ENCODE assay signal across 8 cellular contexts in the genomic region with DNA sequence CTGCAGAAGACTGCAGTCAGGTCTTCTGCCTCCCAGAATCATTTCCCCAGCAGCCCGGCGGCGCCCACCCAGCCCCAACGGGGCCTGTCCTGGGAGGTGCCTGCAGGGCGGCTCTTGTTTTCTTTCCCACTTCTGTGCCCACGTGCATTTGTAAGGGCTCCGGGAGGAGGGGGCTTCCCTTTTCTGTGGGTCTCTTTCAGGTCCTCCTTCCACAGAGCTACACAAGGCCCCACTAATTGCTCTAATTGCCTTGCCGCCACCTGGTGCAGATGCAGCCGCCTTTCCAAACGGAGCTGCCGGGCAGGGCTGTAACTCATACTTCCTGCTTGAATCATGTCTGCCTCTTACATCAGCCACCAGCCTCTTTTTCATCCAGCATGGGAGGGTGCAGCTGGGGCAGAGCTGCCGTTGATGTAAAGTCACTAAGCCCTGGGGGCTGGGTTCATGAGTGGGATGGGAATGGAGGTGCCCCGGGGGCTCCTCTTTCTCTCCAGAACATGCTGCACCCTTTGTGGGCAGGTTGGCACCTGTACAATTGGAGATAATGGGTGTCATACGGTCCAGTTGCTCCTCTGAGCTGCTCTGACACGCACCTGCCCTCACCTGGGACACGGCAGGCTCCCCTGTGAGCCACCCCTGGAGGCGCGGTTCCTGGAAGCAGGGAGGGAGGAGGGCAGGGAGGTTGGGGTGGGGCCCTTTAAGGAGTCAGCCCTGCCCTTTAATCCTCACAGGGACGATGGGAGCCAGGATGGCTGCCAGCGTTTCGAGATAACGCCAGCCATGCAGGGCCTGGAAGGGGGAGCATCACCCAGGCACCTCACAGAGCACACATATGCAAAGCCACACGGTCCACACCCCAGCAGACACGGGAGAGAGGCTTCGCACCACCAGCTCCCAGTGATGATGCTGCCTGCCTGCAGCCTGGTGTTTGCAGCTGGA. TPM values are rescaled to one million over a fixed set of nuclear protein-coding genes. Genes with fewer than 3 reads are reported as not detected.
DNase-seq lines count a peak whose midpoint lies in the region; ATAC-seq, FAIRE-seq and TF ChIP-seq lines count a peak whose summit lies in the region.

No MANE protein-coding gene starts in this region.

- H3K27me3 ChIP-seq in A673 (replicated peaks; ENCODE audit: insufficient read depth, low read depth, low read length, poor library complexity) (no peaks in the 10 kb centered on the region), suprapubic skin (peaks cover 10% of the 10 kb centered on the region)

- H3K4me1 Mint-ChIP-seq in effector memory CD8-positive, alpha-beta T cell (ENCODE audit: low read depth in 2 of 2) = peaks cover 0 to 6% of the 10 kb centered on the region in 2 donors

- TF ChIP-seq EP300 in suprapubic skin (IDR thresholded peaks at IDR 0.05) = no peak

- H3K27ac ChIP-seq in A673 (ENCODE audit: low read depth, low read length, poor library complexity, severe bottlenecking) (peak overlapping the region; percentile 88), suprapubic skin (peak overlapping the region; percentile 81)

- no peaks in the 10 kb centered on the region for H3K9me3 Mint-ChIP-seq in effector memory CD8-positive, alpha-beta T cell

- no peak for TF ChIP-seq POLR2A in suprapubic skin (IDR thresholded peaks at IDR 0.05)

- CTCF ChIA-PET in A673 (lab: Charles Lee) = no interaction called here

- DNase-seq in A673 (ENCODE audit: low spot score) = peak; percentile 85
- DNase-seq in GM19239 (ENCODE audit: insufficient read length, low spot score) = no peak
- DNase-seq in NCI-H460 (ENCODE audit: extremely low read depth, low read depth) = peak; percentile 89
- DNase-seq in activated CD4-positive, alpha-beta T cell treated with anti-CD3 and anti-CD28 coated beads, Interleukin-2, amount 50 U/mL, for 1 hour = peak; percentile 51
- no peak for DNase-seq in effector memory CD8-positive, alpha-beta T cell
- peak; percentile 74 for DNase-seq in myocyte (ENCODE audit: low read depth)
- no peak for DNase-seq in suprapubic skin (ENCODE audit: low spot score in 2 of 2)

- H3K4me3 ChIP-seq in A673 (ENCODE audit: low read depth, low read length, poor library complexity, severe bottlenecking) (no peak overlapping the region), suprapubic skin (peak overlapping the region; percentile 34)

- POLR2A ChIA-PET in A673 (lab: Charles Lee; ENCODE audit: low non-redundant PET) = interaction anchor here (0.5 kb wide), 1 partner anchor 72 kb away, joined by 3 read pairs; no protein-coding TSS in a partner anchor

- ATAC-seq in effector memory CD8-positive, alpha-beta T cell (replicated peaks) = peak; percentile 60
- no peak for ATAC-seq in GM18858 (IDR thresholded peaks at IDR 0.05; ENCODE audit: unreplicated experiment)

- WGBS in suprapubic skin = 16% methylated on average over 20 of the region's 25 CpGs

- peaks cover 10 to 30% of the 10 kb centered on the region in 2 donors for H3K27me3 Mint-ChIP-seq in effector memory CD8-positive, alpha-beta T cell

- intact Hi-C loops in A673 (cut with micrococcal nuclease; ENCODE audit: unreplicated experiment) = no loop called here

- TF ChIP-seq CTCF in A673 (conservative IDR thresholded peaks at IDR 0.05; ENCODE audit: low read depth, low read length) = no peak; the same call in 1 of the 2 replicates
- TF ChIP-seq CTCF in suprapubic skin (IDR thresholded peaks at IDR 0.05) = no peak

- H3K4me1 ChIP-seq in A673 (ENCODE audit: insufficient read depth, low read length, poor library complexity, severe bottlenecking) (peaks cover 29% of the 10 kb centered on the region), suprapubic skin (peaks cover 41% of the 10 kb centered on the region)

- H3K4me3 Mint-ChIP-seq in effector memory CD8-positive, alpha-beta T cell = peak overlapping the region; percentile 64 to 80

- peaks cover 8% of the 10 kb centered on the region for H3K36me3 Mint-ChIP-seq in effector memory CD8-positive, alpha-beta T cell (ENCODE audit: insufficient read depth)

- BruUV-seq in A673 (replicated peaks; lab: Mats Ljungman, UMichigan) = no TSS peak

- peak; percentile 86 for FAIRE-seq in GM19239 (lab: Jason Lieb, UNC)

- H3K27ac Mint-ChIP-seq in effector memory CD8-positive, alpha-beta T cell = peak overlapping the region in 1 of 2 donors; percentile 71

- H3K9me3 ChIP-seq in A673 (ENCODE audit: low read depth, low read length, poor library complexity, severe bottlenecking) (no peaks in the 10 kb centered on the region), suprapubic skin (no peaks in the 10 kb centered on the region)

- H3K36me3 ChIP-seq in A673 (ENCODE audit: insufficient read depth, low read length, poor library complexity, severe bottlenecking) = no peaks in the 10 kb centered on the region
- no peaks in the 10 kb centered on the region for H3K36me3 ChIP-seq in suprapubic skin

RNA-seq across cellular contexts. Expression of a gene that starts 41.1 kb away (rescaled TPM):
- total RNA-seq in A673 (2021) = 83.3 and 86.6 TPM in 2 replicates
- total RNA-seq in NCI-H460 (2014; rRNA removed; shearing (Covaris generic)) = 15.1 and 20.7 TPM in 2 replicates
- polyA plus RNA-seq in NCI-H460 (2014; cell fraction: nucleus; rRNA removed) = 56.3 and 59.5 TPM in 2 replicates
- total RNA-seq in myocyte = 24.4 and 27.1 TPM in 2 replicates
- polyA plus RNA-seq in myocyte (2012) = 28.0 TPM
- total RNA-seq in suprapubic skin = 100 to 1,000 TPM in 1 of 4 donors, 10 to 100 TPM in 3; 26.6 to 104 (median 30.1) TPM

Comparison
In these comparisons a context has a peak if more than half of its experiments do, and no peak if none do; other contexts are left out.
1. DNase-seq: peak in A673 (single experiment), NCI-H460 (single experiment), activated CD4-positive, alpha-beta T cell treated with anti-CD3 and anti-CD28 coated beads, Interleukin-2, amount 50 U/mL, for 1 hour (single experiment) and myocyte (single experiment); none in GM19239 (single experiment), effector memory CD8-positive, alpha-beta T cell (0 of 3) and suprapubic skin (0 of 2).